17 cellular contexts compared by ENCODE assay signal in the genomic region with DNA sequence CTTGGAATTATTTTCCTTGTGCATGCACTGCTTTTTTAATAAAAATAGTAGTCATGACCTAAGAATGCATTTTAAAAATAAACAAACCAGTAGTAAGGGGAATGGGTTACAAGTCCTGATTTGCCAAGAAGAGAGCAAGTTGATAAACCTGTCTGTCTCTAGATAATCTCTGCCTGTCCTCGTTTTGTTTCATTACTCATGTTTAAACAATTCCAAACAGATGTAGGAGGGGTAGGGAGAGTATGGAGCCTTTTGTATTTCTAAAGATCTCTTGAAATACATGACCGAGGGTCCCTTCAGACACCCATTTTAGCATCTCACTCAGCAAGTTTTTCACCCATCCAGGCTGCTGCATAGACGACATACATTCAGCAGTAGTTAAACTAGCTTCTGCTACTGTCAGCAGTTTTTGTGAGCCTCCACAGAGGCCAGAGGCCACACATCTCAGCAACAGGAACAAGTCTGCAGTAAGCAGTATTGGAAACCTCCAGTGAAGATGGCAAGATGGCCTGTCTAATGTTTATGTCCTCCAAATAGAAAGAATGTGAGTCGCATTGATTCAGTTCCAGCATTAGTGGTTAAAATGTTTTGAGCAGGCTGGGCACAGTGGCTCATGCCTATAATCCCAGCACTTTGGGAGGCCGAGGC. TPM values are rescaled to one million over a fixed set of nuclear protein-coding genes. Genes with fewer than 3 reads are reported as not detected.
DNase-seq lines count a peak whose midpoint lies in the region; ATAC-seq and TF ChIP-seq lines count a peak whose summit lies in the region.
"Had no signal": no experiment of that assay in that cellular context is flagged by ENCODE, and none has a peak within 500 bp of the region (broad histone marks: within the 10 kb centered on the region; RNA-seq: fewer than 3 reads in every experiment).

No MANE protein-coding gene starts in this region.

- intact Hi-C loops in MCF 10A (cut with micrococcal nuclease) (no loop called here), breast epithelium (cut with DNase I; ENCODE audit: low total_unique reads) (no loop called here), body of pancreas (cut with DNase I) (no loop called here), CD14-positive monocyte (cut with micrococcal nuclease) (no loop called here)

- H3K4me3 Mint-ChIP-seq in MCF 10A (ENCODE audit: unreplicated experiment) = no peak overlapping the region
- no peak overlapping the region for H3K4me3 Mint-ChIP-seq in CD14-positive monocyte
- H3K4me3 Mint-ChIP-seq: memory B cell had no signal

- POLR2A ChIA-PET in MCF 10A (lab: Yijun Ruan, JAX) = interaction anchor here (0.6 to 1.0 kb wide), 2 partner anchors 35 to 153 kb away, joined by 3 to 6 read pairs; no protein-coding TSS in a partner anchor

- H3K4me3 ChIP-seq in breast epithelium (no peak overlapping the region), foreskin fibroblast (ENCODE audit: low read depth in 1 of 2, low read length in 2 of 2) (no peak overlapping the region), body of pancreas (no peak overlapping the region)
- H3K4me3 ChIP-seq: coronary artery, heart right ventricle, SJCRH30, stomach had no signal

- no peaks in the 10 kb centered on the region for H3K36me3 Mint-ChIP-seq in MCF 10A (ENCODE audit: insufficient read depth, unreplicated experiment)
- peaks cover 0 to 3% of the 10 kb centered on the region in 2 donors for H3K36me3 Mint-ChIP-seq in CD14-positive monocyte
- H3K36me3 Mint-ChIP-seq: memory B cell had no signal

- H3K27ac ChIP-seq in breast epithelium (no peak overlapping the region), VCaP (peak overlapping the region; percentile 73), body of pancreas (no peak overlapping the region)
- H3K27ac ChIP-seq: coronary artery, SJCRH30, stomach had no signal

- no peak for TF ChIP-seq POLR2A in breast epithelium (IDR thresholded peaks at IDR 0.05)
- no peak for TF ChIP-seq POLR2A in body of pancreas (IDR thresholded peaks at IDR 0.05)

- H3K9me3 ChIP-seq in breast epithelium (no peaks in the 10 kb centered on the region), body of pancreas (no peaks in the 10 kb centered on the region)
- H3K9me3 ChIP-seq: heart right ventricle, SJCRH30, stomach had no signal

- H3K27ac Mint-ChIP-seq in MCF 10A (ENCODE audit: low read depth, unreplicated experiment) (no peak overlapping the region), CD14-positive monocyte (no peak overlapping the region)
- H3K27ac Mint-ChIP-seq: memory B cell, progenitor cell of endocrine pancreas had no signal

- H3K27me3 Mint-ChIP-seq in MCF 10A (ENCODE audit: insufficient read depth, unreplicated experiment) (no peaks in the 10 kb centered on the region), CD14-positive monocyte (ENCODE audit: low read depth in 3 of 3) (peaks cover 18 to 35% (median 34%) of the 10 kb centered on the region in 3 donors)
- H3K27me3 Mint-ChIP-seq: progenitor cell of endocrine pancreas had no signal

- H3K4me1 Mint-ChIP-seq in MCF 10A (ENCODE audit: insufficient read depth, unreplicated experiment) (peaks cover 34% of the 10 kb centered on the region), CD14-positive monocyte (peaks cover 18% of the 10 kb centered on the region)

- BruUV-seq in MCF 10A (replicated peaks; lab: Mats Ljungman, UMichigan) = no TSS peak

- no peak for ATAC-seq in body of pancreas
- ATAC-seq in HG02623 (IDR thresholded peaks at IDR 0.05; ENCODE audit: unreplicated experiment) = no peak
- ATAC-seq: heart right ventricle had no signal

- DNase-seq in MCF 10A (ENCODE audit: unreplicated experiment) = peak; percentile 30
- DNase-seq in breast epithelium (ENCODE audit: low spot score in 2 of 2) = no peak
- DNase-seq in foreskin fibroblast = peak; percentile 41 to 57
- no peak for DNase-seq in body of pancreas
- DNase-seq in NCI-H1930 (lab: John Stamatoyannopoulos, UW) = no peak
- DNase-seq in CD14-positive monocyte (ENCODE audit: low spot score) = no peak
- DNase-seq: activated gamma-delta T cell treated with Interleukin-2 at 50 U/mL for 16 hours; heart right ventricle; KG1; stimulated activated CD4-positive, alpha-beta T cell treated with anti-CD3 and anti-CD28 coated beads, Interleukin-4, amount 100 ng/mL, for 4 hours; stomach had no signal

- no peaks in the 10 kb centered on the region for H3K27me3 ChIP-seq in breast epithelium
- no peaks in the 10 kb centered on the region for H3K27me3 ChIP-seq in body of pancreas
- H3K27me3 ChIP-seq: heart right ventricle, SJCRH30 had no signal

- peaks cover 0 to 7% of the 10 kb centered on the region in 2 donors for H3K4me1 ChIP-seq in breast epithelium
- H3K4me1 ChIP-seq in body of pancreas = peaks cover 10% of the 10 kb centered on the region

- TF ChIP-seq CTCF in MCF 10A (IDR thresholded peaks at IDR 0.05; ENCODE audit: unreplicated experiment) = no peak
- TF ChIP-seq CTCF in breast epithelium (IDR thresholded peaks at IDR 0.05) = no peak
- no peak for TF ChIP-seq CTCF in VCaP (conservative IDR thresholded peaks at IDR 0.05)
- no peak for TF ChIP-seq CTCF in foreskin fibroblast (IDR thresholded peaks at IDR 0.05; ENCODE audit: low read depth, low read length)
- TF ChIP-seq CTCF in body of pancreas (IDR thresholded peaks at IDR 0.05) = no peak
- TF ChIP-seq CTCF in CD14-positive monocyte (IDR thresholded peaks at IDR 0.05) = no peak

- CTCF ChIA-PET in MCF 10A (lab: Yijun Ruan, JAX) = interaction anchor here (0.7 to 1.4 kb wide), 4 partner anchors 12 to 1236 kb away, joined by 3 read pairs; no protein-coding TSS in a partner anchor

- H3K36me3 ChIP-seq in breast epithelium = no peaks in the 10 kb centered on the region
- H3K36me3 ChIP-seq in body of pancreas (replicated peaks in 1 of 2; ENCODE audit: insufficient read depth in 1 of 2, low read depth in 2 of 2) = no peaks in the 10 kb centered on the region
- H3K36me3 ChIP-seq: heart right ventricle, SJCRH30, stomach had no signal

- H3K9me3 Mint-ChIP-seq in MCF 10A (ENCODE audit: unreplicated experiment) = no peaks in the 10 kb centered on the region
- peaks cover 0 to 3% (median 0%) of the 10 kb centered on the region in 7 donors for H3K9me3 Mint-ChIP-seq in CD14-positive monocyte
- H3K9me3 Mint-ChIP-seq: memory B cell had no signal

- 50 to 57% methylated on average over 5 of the region's 5 CpGs for WGBS in body of pancreas, 2 donors

RNA-seq across cellular contexts. Expression of a gene that starts 2.3 kb away (rescaled TPM):
- total RNA-seq in MCF 10A (2022) (24.7 and 34.7 TPM in 2 replicates), breast epithelium (10 to 100 TPM; 32.2 to 49.2 (median 37.0) TPM), body of pancreas (10 to 100 TPM; 11.7 to 12.9 TPM)
- polyA plus RNA-seq in CD14-positive monocyte = 1 to 10 TPM; 1.8 to 2.1 TPM

RNA-seq across cellular contexts. Expression of a gene that starts 59.1 kb away (rescaled TPM):
- 12.9 and 18.1 TPM in 2 replicates for total RNA-seq in MCF 10A (2022)
- total RNA-seq in breast epithelium = 10 to 100 TPM; 36.3 to 53.4 (median 46.2) TPM
- 10 to 100 TPM; 62.6 to 84.6 TPM for total RNA-seq in body of pancreas
- polyA plus RNA-seq in CD14-positive monocyte = 10 to 100 TPM in 1 of 2 donors, 1 to 10 TPM in 1; 7.6 to 12.5 TPM

Comparison
In these comparisons a context has a peak if more than half of its experiments do, and no peak if none do; other contexts are left out.
1. DNase-seq: peak in MCF 10A (single experiment) and foreskin fibroblast (2 of 2); none in breast epithelium (0 of 2), body of pancreas (0 of 4), NCI-H1930 (0 of 2) and CD14-positive monocyte (single experiment).